Comparison of ENCODE assay signal across 11 cellular contexts in genomic region chr7:112112822-112113255, GRCh38.
A peak's percentile ranks its signal among the peaks of the same experiment; 100 is the strongest.
DNase-seq lines count a peak whose midpoint lies in the region; FAIRE-seq and TF ChIP-seq lines count a peak whose summit lies in the region.
"Had no signal": no experiment of that assay in that cellular context is flagged by ENCODE, and none has a peak within 500 bp of the region (broad histone marks: within the 10 kb centered on the region; RNA-seq: fewer than 3 reads in every experiment).

No MANE protein-coding gene starts in this region.

- WGBS in ovary, 3 donors: 3 to 9% (median 6%) methylated on average over 5 of the region's 5 CpGs
- WGBS in small intestine, 3 donors: 46 to 75% (median 56%) methylated on average over 5 of the region's 5 CpGs

- peak overlapping the region in 1 of 2 donors; percentile 56 for H3K27ac ChIP-seq in ovary
- no peak overlapping the region for H3K27ac ChIP-seq in small intestine (ENCODE audit: low read depth in 1 of 2, low read length in 1 of 2)
- H3K27ac ChIP-seq: epithelial cell of prostate, SJSA1 had no signal

- no peak for TF ChIP-seq EP300 in ovary (IDR thresholded peaks at IDR 0.05)

- FAIRE-seq in small intestine (lab: Jason Lieb, UNC): no peak
- no peak for FAIRE-seq in D721Med (lab: Jason Lieb, UNC)

- H3K9me3 ChIP-seq in ovary (no peaks in the 10 kb centered on the region), small intestine (ENCODE audit: control insufficient read depth, low read depth) (no peaks in the 10 kb centered on the region)
- H3K9me3 ChIP-seq: SJSA1 had no signal

- intact Hi-C loops in ovary (cut with DNase I): no loop called here

- no peak overlapping the region for H3K4me3 Mint-ChIP-seq in activated T-cell treated with anti-CD3 and anti-CD28 coated beads, Interleukin-2, amount 50 U/mL, for 24 hours
- H3K4me3 Mint-ChIP-seq: CD4-positive, alpha-beta T cell had no signal

- no peaks in the 10 kb centered on the region for H3K27me3 ChIP-seq in BJ (ENCODE audit: control insufficient read depth, insufficient read depth, low read length)
- no peaks in the 10 kb centered on the region for H3K27me3 ChIP-seq in ovary
- H3K27me3 ChIP-seq in small intestine (ENCODE audit: control insufficient read depth in 2 of 2, insufficient read depth in 2 of 2, low read length in 2 of 2): no peaks in the 10 kb centered on the region
- H3K27me3 ChIP-seq: SJSA1 had no signal

- CTCF ChIA-PET in BJ (lab: Yijun Ruan, JAX): no interaction called here

- no peaks in the 10 kb centered on the region for H3K36me3 ChIP-seq in BJ (ENCODE audit: control insufficient read depth, insufficient read depth, low read length)
- H3K36me3 ChIP-seq in ovary: no peaks in the 10 kb centered on the region
- H3K36me3 ChIP-seq in small intestine (ENCODE audit: control insufficient read depth in 2 of 2, insufficient read depth in 2 of 2, low read length in 2 of 2): no peaks in the 10 kb centered on the region
- H3K36me3 ChIP-seq: SJSA1 had no signal

- H3K4me3 ChIP-seq in BJ (ENCODE audit: low read depth, low read length): no peak overlapping the region
- no peak overlapping the region for H3K4me3 ChIP-seq in ovary
- H3K4me3 ChIP-seq in small intestine (ENCODE audit: low read depth in 1 of 2, low read length in 2 of 2): no peak overlapping the region
- H3K4me3 ChIP-seq: SJSA1 had no signal

- H3K27ac Mint-ChIP-seq in activated T-cell treated with anti-CD3 and anti-CD28 coated beads, Interleukin-2, amount 50 U/mL, for 24 hours: no peak overlapping the region
- H3K27ac Mint-ChIP-seq: CD4-positive, alpha-beta T cell had no signal

- H3K36me3 Mint-ChIP-seq in activated T-cell treated with anti-CD3 and anti-CD28 coated beads, Interleukin-2, amount 50 U/mL, for 24 hours (ENCODE audit: low read depth): no peaks in the 10 kb centered on the region

- peak; percentile 13 for DNase-seq in BJ (ENCODE audit: low read depth)
- peak; percentile 84 for DNase-seq in amniotic epithelial cell (ENCODE audit: low read depth)
- peak; percentile 93 for DNase-seq in foreskin melanocyte
- DNase-seq in ovary: peak in 3 of 5 donors; percentile 30 to 56 (median 36)
- DNase-seq in small intestine: no peak
- no peak for DNase-seq in D721Med (ENCODE audit: insufficient read length, low spot score)
- no peak for DNase-seq in stimulated activated CD8-positive, alpha-beta memory T cell treated with anti-CD3 and anti-CD28 coated beads, Interleukin-4, amount 100 ng/mL, for 48 hours
- DNase-seq in activated T-cell treated with anti-CD3 and anti-CD28 coated beads, Interleukin-2, amount 50 U/mL, for 24 hours: no peak
- DNase-seq: CD4-positive, alpha-beta T cell had no signal

- POLR2A ChIA-PET in BJ (lab: Charles Lee): no interaction called here

- H3K4me1 ChIP-seq in ovary (ENCODE audit: insufficient read depth) (peaks cover 8% of the 10 kb centered on the region), small intestine (ENCODE audit: control insufficient read depth in 2 of 2, insufficient read depth in 1 of 2, low read depth in 1 of 2, low read length in 1 of 2) (no peaks in the 10 kb centered on the region)
- H3K4me1 ChIP-seq: SJSA1 had no signal

- no peak for TF ChIP-seq POLR2A in ovary (IDR thresholded peaks at IDR 0.05)

- H3K4me1 Mint-ChIP-seq in activated T-cell treated with anti-CD3 and anti-CD28 coated beads, Interleukin-2, amount 50 U/mL, for 24 hours (ENCODE audit: low read depth): no peaks in the 10 kb centered on the region

- H3K27me3 Mint-ChIP-seq in activated T-cell treated with anti-CD3 and anti-CD28 coated beads, Interleukin-2, amount 50 U/mL, for 24 hours: peaks cover 6% of the 10 kb centered on the region
- H3K27me3 Mint-ChIP-seq: CD4-positive, alpha-beta T cell had no signal

- TF ChIP-seq CTCF in BJ (IDR thresholded peaks at IDR 0.05; ENCODE audit: insufficient read depth, low read depth, low read length) (no peak), ovary (IDR thresholded peaks at IDR 0.05) (no peak), D721Med (IDR thresholded peaks at IDR 0.05; ENCODE audit: insufficient read depth, missing control alignments) (no peak)

- H3K9me3 Mint-ChIP-seq in activated T-cell treated with anti-CD3 and anti-CD28 coated beads, Interleukin-2, amount 50 U/mL, for 24 hours: no peaks in the 10 kb centered on the region
- H3K9me3 Mint-ChIP-seq: CD4-positive, alpha-beta T cell had no signal

Comparison
In these comparisons a context has a peak if more than half of its experiments do, and no peak if none do; other contexts are left out.
1. DNase-seq: peak in BJ (single experiment), amniotic epithelial cell (single experiment), foreskin melanocyte (single experiment) and ovary (3 of 5); none in small intestine (single experiment), D721Med (single experiment), stimulated activated CD8-positive, alpha-beta memory T cell treated with anti-CD3 and anti-CD28 coated beads, Interleukin-4, amount 100 ng/mL, for 48 hours (single experiment) and activated T-cell treated with anti-CD3 and anti-CD28 coated beads, Interleukin-2, amount 50 U/mL, for 24 hours (single experiment).